In genomic region chr10:129642427-129642826, GRCh38 we compare ENCODE assay signal across 16 cellular contexts.
DNase-seq lines count a peak whose midpoint lies in the region; ATAC-seq and TF ChIP-seq lines count a peak whose summit lies in the region.
"Had no signal": no experiment of that assay in that cellular context is flagged by ENCODE, and none has a peak within 500 bp of the region (broad histone marks: within the 10 kb centered on the region; RNA-seq: fewer than 3 reads in every experiment).

No MANE protein-coding gene starts in this region.

- H3K27ac Mint-ChIP-seq in GM23338 (no peak overlapping the region), endodermal cell (no peak overlapping the region)
- H3K27ac Mint-ChIP-seq: T-helper 2 cell treated with Interferon-gamma antibody and Interleukin-4, amounts not matched to agents 5 μg/mL and 100 μg/mL, for 36 hours had no signal

- H3K27ac ChIP-seq in GM23338 (ENCODE audit: low read depth): no peak overlapping the region
- no peak overlapping the region for H3K27ac ChIP-seq in PC-9
- no peak overlapping the region for H3K27ac ChIP-seq in hepatocyte
- no peak overlapping the region for H3K27ac ChIP-seq in psoas muscle
- H3K27ac ChIP-seq in endodermal cell (ENCODE audit: low read depth, low read length): no peak overlapping the region

- H3K36me3 Mint-ChIP-seq in GM23338 (ENCODE audit: low read depth): no peaks in the 10 kb centered on the region
- peaks cover 8% of the 10 kb centered on the region for H3K36me3 Mint-ChIP-seq in endodermal cell (ENCODE audit: low read depth)

- H3K9me2 ChIP-seq in GM23338 (ENCODE audit: insufficient read depth): no peaks in the 10 kb centered on the region
- no peaks in the 10 kb centered on the region for H3K9me2 ChIP-seq in PC-9 (ENCODE audit: insufficient read depth)
- H3K9me2 ChIP-seq in hepatocyte (replicated peaks; ENCODE audit: insufficient read depth): no peaks in the 10 kb centered on the region

- intact Hi-C loops in PC-9 (cut with micrococcal nuclease; ENCODE audit: unreplicated experiment) (no loop called here), lower leg skin (cut with DNase I; ENCODE audit: low total_unique reads) (no loop called here), psoas muscle (cut with DNase I) (no loop called here)

- H3K4me3 Mint-ChIP-seq in GM23338 (no peak overlapping the region), endodermal cell (no peak overlapping the region)
- H3K4me3 Mint-ChIP-seq: T-helper 2 cell treated with Interferon-gamma antibody and Interleukin-4, amounts not matched to agents 5 μg/mL and 100 μg/mL, for 36 hours had no signal

- CTCF ChIA-PET in PC-9 (lab: Charles Lee): no interaction called here

- no peaks in the 10 kb centered on the region for H4K20me1 ChIP-seq in GM23338 (replicated peaks; ENCODE audit: insufficient read depth)
- H4K20me1 ChIP-seq in PC-9 (ENCODE audit: insufficient read depth): no peaks in the 10 kb centered on the region
- no peaks in the 10 kb centered on the region for H4K20me1 ChIP-seq in hepatocyte (ENCODE audit: insufficient read depth, poor library complexity, severe bottlenecking)

- no peak overlapping the region for H3K9ac ChIP-seq in endodermal cell (ENCODE audit: extremely low read depth, low read length, poor library complexity, severe bottlenecking)

- peak; percentile 25 for ATAC-seq in GM23338
- no peak for ATAC-seq in psoas muscle

- no peaks in the 10 kb centered on the region for H3F3A ChIP-seq in GM23338 (replicated peaks; ENCODE audit: low read depth)
- H3F3A ChIP-seq in PC-9 (ENCODE audit: insufficient read depth, low read depth): no peaks in the 10 kb centered on the region

- no TSS peak for BruUV-seq in PC-9 (replicated peaks; lab: Mats Ljungman, UMichigan)

- POLR2A ChIA-PET in PC-9 (lab: Charles Lee; ENCODE audit: unreplicated experiment): no interaction called here

- H3K9me3 Mint-ChIP-seq in GM23338 (no peaks in the 10 kb centered on the region), endodermal cell (no peaks in the 10 kb centered on the region)
- H3K9me3 Mint-ChIP-seq: T-helper 2 cell treated with Interferon-gamma antibody and Interleukin-4, amounts not matched to agents 5 μg/mL and 100 μg/mL, for 36 hours had no signal

- no peak overlapping the region for H3K4me2 ChIP-seq in GM23338
- H3K4me2 ChIP-seq in PC-9: no peak overlapping the region
- no peak overlapping the region for H3K4me2 ChIP-seq in hepatocyte

- WGBS in hepatocyte (ENCODE audit: low lambda C conversion rate, missing lambda C conversion rate): 59% methylated on average over 3 of the region's 3 CpGs
- 85 to 87% methylated on average over 3 of the region's 3 CpGs for WGBS in lower leg skin, 2 donors
- WGBS in psoas muscle, 3 donors: 77 to 92% (median 87%) methylated on average over 3 of the region's 3 CpGs
- 38 to 72% methylated on average over 1 to 3 of the region's 3 CpGs for WGBS in endodermal cell (ENCODE audit: insufficient coverage in 1 of 2, insufficient read length in 1 of 2), 2 experiments

- DNase-seq in ACHN (peak; percentile 80), GM23338 (ENCODE audit: low spot score) (no peak), PC-9 (peak; percentile 17 to 68), hepatocyte (ENCODE audit: low spot score) (peak; percentile 37), lower leg skin (ENCODE audit: low spot score in 2 of 2) (no peak), Ammon's horn (ENCODE audit: low spot score) (no peak), psoas muscle (no peak), endodermal cell (no peak)
- DNase-seq: activated CD4-positive, CD25-positive, alpha-beta regulatory T cell treated with anti-CD3 and anti-CD28 coated beads, Interleukin-2, amount 50 U/mL, for 72 hours; activated gamma-delta T cell; amygdala; cerebellar nuclear complex; effector memory CD4-positive, alpha-beta T cell; NCI-H1930; stimulated activated CD4-positive, alpha-beta T cell treated with anti-CD3 and anti-CD28 coated beads, Interleukin-2, amount 100 ng/mL, for 24 hours had no signal

- H3K27me3 Mint-ChIP-seq in GM23338 (ENCODE audit: insufficient read depth, low read depth, poor library complexity) (peaks cover 3% of the 10 kb centered on the region), endodermal cell (ENCODE audit: insufficient read depth) (no peaks in the 10 kb centered on the region)

- TF ChIP-seq POLR2A in lower leg skin (IDR thresholded peaks at IDR 0.05): no peak

- no peaks in the 10 kb centered on the region for H3K9me3 ChIP-seq in PC-9 (ENCODE audit: insufficient read depth, low read depth)
- no peaks in the 10 kb centered on the region for H3K9me3 ChIP-seq in hepatocyte (ENCODE audit: low read depth)
- no peaks in the 10 kb centered on the region for H3K9me3 ChIP-seq in psoas muscle
- no peaks in the 10 kb centered on the region for H3K9me3 ChIP-seq in endodermal cell (ENCODE audit: control insufficient read depth, low read length)

- H3K4me1 ChIP-seq in GM23338 (ENCODE audit: insufficient read depth) (no peaks in the 10 kb centered on the region), PC-9 (replicated peaks; ENCODE audit: insufficient read depth) (peaks cover 9% of the 10 kb centered on the region), hepatocyte (ENCODE audit: insufficient read depth) (no peaks in the 10 kb centered on the region), psoas muscle (no peaks in the 10 kb centered on the region), endodermal cell (ENCODE audit: control insufficient read depth, insufficient read depth, low read length) (peaks cover 6% of the 10 kb centered on the region)

- H3K27me3 ChIP-seq in GM23338 (ENCODE audit: insufficient read depth): no peaks in the 10 kb centered on the region
- H3K27me3 ChIP-seq in PC-9 (ENCODE audit: insufficient read depth, low read depth): no peaks in the 10 kb centered on the region
- H3K27me3 ChIP-seq in hepatocyte: no peaks in the 10 kb centered on the region
- no peaks in the 10 kb centered on the region for H3K27me3 ChIP-seq in psoas muscle (ENCODE audit: insufficient read depth in 3 of 3, low read length in 2 of 3)
- H3K27me3 ChIP-seq in endodermal cell (ENCODE audit: control insufficient read depth, insufficient read depth, low read length, poor library complexity, severe bottlenecking): no peaks in the 10 kb centered on the region

- in situ Hi-C loops in ACHN (cut with HindIII; ENCODE audit: low pct_ligation_motif_present, low pct_unique_long_range_greater_than_20kb, low sequenced_read_pairs): no loop called here

- H2AFZ ChIP-seq in GM23338 (no peak overlapping the region), PC-9 (no peak overlapping the region), hepatocyte (no peak overlapping the region)

- no peaks in the 10 kb centered on the region for H3K79me2 ChIP-seq in GM23338 (replicated peaks; ENCODE audit: insufficient read depth)
- H3K79me2 ChIP-seq in PC-9 (ENCODE audit: low read depth): no peaks in the 10 kb centered on the region
- H3K79me2 ChIP-seq in hepatocyte: no peaks in the 10 kb centered on the region

- H3K4me3 ChIP-seq in GM23338 (no peak overlapping the region), PC-9 (no peak overlapping the region), hepatocyte (no peak overlapping the region), lower leg skin (ENCODE audit: low read depth, poor library complexity, severe bottlenecking) (no peak overlapping the region), psoas muscle (no peak overlapping the region), endodermal cell (ENCODE audit: low read length) (no peak overlapping the region)

- no peaks in the 10 kb centered on the region for H3K36me3 ChIP-seq in GM23338 (ENCODE audit: insufficient read depth)
- H3K36me3 ChIP-seq in PC-9 (ENCODE audit: low read depth): no peaks in the 10 kb centered on the region
- no peaks in the 10 kb centered on the region for H3K36me3 ChIP-seq in hepatocyte (replicated peaks; ENCODE audit: insufficient read depth, low read depth)
- H3K36me3 ChIP-seq in psoas muscle (ENCODE audit: insufficient read depth in 1 of 2, low read depth in 1 of 2): no peaks in the 10 kb centered on the region
- no peaks in the 10 kb centered on the region for H3K36me3 ChIP-seq in endodermal cell (ENCODE audit: control insufficient read depth, insufficient read depth, low read length)

- H3K4me1 Mint-ChIP-seq in GM23338: peaks cover 17% of the 10 kb centered on the region
- peaks cover 40% of the 10 kb centered on the region for H3K4me1 Mint-ChIP-seq in endodermal cell

- TF ChIP-seq CTCF in GM23338 (conservative IDR thresholded peaks at IDR 0.05; ENCODE audit: low read depth in 2 of 2) (no peak), PC-9 (conservative IDR thresholded peaks at IDR 0.05) (no peak), hepatocyte (IDR thresholded peaks at IDR 0.05; ENCODE audit: poor library complexity) (no peak), lower leg skin (IDR thresholded peaks at IDR 0.05) (no peak), psoas muscle (IDR thresholded peaks at IDR 0.05) (no peak), endodermal cell (conservative IDR thresholded peaks at IDR 0.05) (no peak)

TF ChIP-seq in GM23338, 12 proteins besides CTCF, POLR2A, EP300 and RAD21 (continues in another document):
- TF ChIP-seq POLR2AphosphoS5 (IDR thresholded peaks at IDR 0.05; ENCODE audit: low read depth): no peak
- TF ChIP-seq REST (IDR thresholded peaks at IDR 0.05; ENCODE audit: unreplicated experiment): no peak

Comparison
In these comparisons a context has a peak if more than half of its experiments do, and no peak if none do; other contexts are left out.
1. DNase-seq: peak in ACHN (single experiment), PC-9 (2 of 2) and hepatocyte (single experiment); none in GM23338 (single experiment), lower leg skin (0 of 2), Ammon's horn (single experiment), psoas muscle (0 of 2) and endodermal cell (single experiment).